8 cellular contexts compared by ENCODE assay signal in genomic region chr15:98483575-98484130, GRCh38.
"Had no signal": no experiment of that assay in that cellular context is flagged by ENCODE, and none has a peak within 500 bp of the region (broad histone marks: within the 10 kb centered on the region; RNA-seq: fewer than 3 reads in every experiment).

No MANE protein-coding gene starts in this region.

- H3K4me3 ChIP-seq: GM12878 had no signal

- FAIRE-seq: G401.6, GM12878, GM12891, GM12892, GM18507, GM19239 had no signal

- ATAC-seq: GM12878 had no signal

- DNase-seq: GDM1, GF-D8 had no signal
